Comparison of ENCODE assay signal across 8 cellular contexts in the genomic region with DNA sequence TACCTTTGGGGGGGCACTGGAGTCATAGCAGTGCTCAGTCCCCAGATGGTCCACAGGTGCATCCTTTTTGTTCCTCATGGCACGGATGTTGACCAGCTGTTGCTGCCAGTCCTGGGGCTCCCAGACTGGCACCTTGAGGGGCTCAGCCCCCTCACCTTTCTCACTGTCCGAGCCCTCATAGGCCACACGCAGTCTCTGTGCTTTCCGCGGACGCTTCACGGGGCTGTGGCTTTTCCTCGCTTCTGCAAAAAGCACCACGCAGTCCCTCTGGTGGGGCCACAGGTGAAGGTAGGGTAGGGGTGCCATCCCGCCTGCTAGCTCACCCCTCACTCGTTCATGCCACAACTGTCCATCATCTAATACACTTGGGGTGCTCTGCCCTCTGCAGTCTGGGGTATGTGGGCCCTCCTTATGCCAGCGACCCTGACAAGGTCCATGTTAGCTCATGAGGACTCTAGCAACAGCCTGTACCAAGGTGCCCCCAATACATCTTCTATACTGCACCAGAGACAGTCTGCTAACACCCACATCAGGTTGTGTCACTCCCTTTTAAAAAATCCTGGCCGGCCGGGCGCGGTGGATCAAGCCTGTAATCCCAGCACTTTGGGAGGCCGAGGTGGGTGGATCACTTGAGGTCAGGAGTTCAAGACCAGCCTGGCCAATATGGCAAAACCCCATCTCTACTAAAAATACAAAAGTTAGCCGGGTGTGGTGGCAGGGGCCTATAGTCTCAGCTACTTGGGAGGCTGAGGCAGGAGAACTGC. TPM values are rescaled to one million over a fixed set of nuclear protein-coding genes. Genes with fewer than 3 reads are reported as not detected.
DNase-seq lines count a peak whose midpoint lies in the region; ATAC-seq and TF ChIP-seq lines count a peak whose summit lies in the region.

No MANE protein-coding gene starts in this region.

- no peak for TF ChIP-seq POLR2A in prostate gland (IDR thresholded peaks at IDR 0.05)

- H3K27me3 ChIP-seq in DOHH2 (ENCODE audit: control insufficient read depth, low read length) (no peaks in the 10 kb centered on the region), MM.1S (replicated peaks; ENCODE audit: insufficient read depth, low read length) (no peaks in the 10 kb centered on the region), psoas muscle (ENCODE audit: insufficient read depth in 3 of 3, low read length in 2 of 3) (no peaks in the 10 kb centered on the region), prostate gland (replicated peaks; ENCODE audit: insufficient read depth) (no peaks in the 10 kb centered on the region)

- H2AFZ ChIP-seq in MM.1S (ENCODE audit: low read length), result no peak overlapping the region

- no peak for ATAC-seq in effector memory CD8-positive, alpha-beta T cell (replicated peaks)
- no peak for ATAC-seq in psoas muscle

- no peaks in the 10 kb centered on the region for H4K20me1 ChIP-seq in DOHH2 (ENCODE audit: control insufficient read depth, insufficient read depth, low read depth, low read length)
- no peaks in the 10 kb centered on the region for H4K20me1 ChIP-seq in MM.1S (ENCODE audit: insufficient read depth, low read length)

- no peaks in the 10 kb centered on the region for H3K9me3 ChIP-seq in DOHH2 (ENCODE audit: control insufficient read depth, insufficient read depth, low read length)
- H3K9me3 ChIP-seq in MM.1S (replicated peaks; ENCODE audit: insufficient read depth, low read length), result no peaks in the 10 kb centered on the region
- no peaks in the 10 kb centered on the region for H3K9me3 ChIP-seq in psoas muscle
- no peaks in the 10 kb centered on the region for H3K9me3 ChIP-seq in prostate gland

- H3K4me3 ChIP-seq in DOHH2 (ENCODE audit: low read length) (peak overlapping the region; percentile 96), MM.1S (ENCODE audit: low read length) (no peak overlapping the region), psoas muscle (peak overlapping the region; percentile 80), prostate gland (no peak overlapping the region)

- H3K9me2 ChIP-seq in DOHH2 (replicated peaks; ENCODE audit: control insufficient read depth, low read length) (no peaks in the 10 kb centered on the region), MM.1S (replicated peaks; ENCODE audit: insufficient read depth, low read length) (no peaks in the 10 kb centered on the region)

- H3K4me1 ChIP-seq in DOHH2 (ENCODE audit: control insufficient read depth, low read length), result peaks cover 30% of the 10 kb centered on the region
- peaks cover 4% of the 10 kb centered on the region for H3K4me1 ChIP-seq in MM.1S (ENCODE audit: low read length)
- H3K4me1 ChIP-seq in psoas muscle, result peaks cover 20% of the 10 kb centered on the region
- H3K4me1 ChIP-seq in prostate gland (replicated peaks), result peaks cover 9% of the 10 kb centered on the region

- H3K27ac ChIP-seq in DOHH2 (ENCODE audit: low read depth, low read length) (no peak overlapping the region), MM.1S (ENCODE audit: low read length) (no peak overlapping the region), psoas muscle (no peak overlapping the region), prostate gland (peak overlapping the region in 1 of 2 donors; percentile 66)

- H3K79me2 ChIP-seq in DOHH2 (ENCODE audit: control insufficient read depth, low read length) (peaks cover 28% of the 10 kb centered on the region), MM.1S (ENCODE audit: low read length) (peaks cover 25% of the 10 kb centered on the region)

- H3K27me3 Mint-ChIP-seq in effector memory CD8-positive, alpha-beta T cell, result no peaks in the 10 kb centered on the region

- DNase-seq in MM.1S (no peak), psoas muscle (no peak), DMS 273 treated with DMSO at 0.1 percent for 48 hours (lab: John Stamatoyannopoulos, UW) (no peak), NCI-H2196 treated with DMSO at 0.1 percent for 48 hours (lab: John Stamatoyannopoulos, UW; ENCODE audit: unreplicated experiment) (no peak), prostate gland (ENCODE audit: low spot score) (no peak), medulla oblongata (ENCODE audit: extremely low spot score) (no peak)
- DNase-seq in effector memory CD8-positive, alpha-beta T cell, result no peak

- peaks cover 15% of the 10 kb centered on the region in 2 donors for H3K4me1 Mint-ChIP-seq in effector memory CD8-positive, alpha-beta T cell (ENCODE audit: low read depth in 2 of 2)

- peaks cover 12% of the 10 kb centered on the region for H3K36me3 ChIP-seq in DOHH2 (ENCODE audit: control insufficient read depth, low read length)
- H3K36me3 ChIP-seq in MM.1S (replicated peaks; ENCODE audit: insufficient read depth, low read length), result no peaks in the 10 kb centered on the region
- peaks cover 0 to 14% of the 10 kb centered on the region in 2 donors for H3K36me3 ChIP-seq in psoas muscle (ENCODE audit: insufficient read depth in 1 of 2, low read depth in 1 of 2)
- H3K36me3 ChIP-seq in prostate gland, result no peaks in the 10 kb centered on the region

- 81 to 85% (median 81%) methylated on average over 18 of the region's 18 CpGs for WGBS in psoas muscle, 3 donors
- 89% methylated on average over 18 of the region's 18 CpGs for WGBS in prostate gland

- no peak overlapping the region for H3K9ac ChIP-seq in MM.1S (ENCODE audit: low read length)

- H3F3A ChIP-seq in DOHH2 (ENCODE audit: control insufficient read depth, insufficient read depth), result no peaks in the 10 kb centered on the region
- no peaks in the 10 kb centered on the region for H3F3A ChIP-seq in MM.1S (ENCODE audit: insufficient read depth, low read length)

- TF ChIP-seq CTCF in DOHH2 (IDR thresholded peaks at IDR 0.05; ENCODE audit: low read depth, low read length, poor library complexity, severe bottlenecking) (no peak), MM.1S (IDR thresholded peaks at IDR 0.05; ENCODE audit: low read length) (no peak), psoas muscle (IDR thresholded peaks at IDR 0.05) (no peak), prostate gland (IDR thresholded peaks at IDR 0.05) (no peak)

- no peak overlapping the region for H3K27ac Mint-ChIP-seq in effector memory CD8-positive, alpha-beta T cell

- peak overlapping the region; percentile 89 to 90 for H3K4me3 Mint-ChIP-seq in effector memory CD8-positive, alpha-beta T cell

- H3K36me3 Mint-ChIP-seq in effector memory CD8-positive, alpha-beta T cell (ENCODE audit: insufficient read depth), result peaks cover 6% of the 10 kb centered on the region

- peak overlapping the region; percentile 100 for H3K4me2 ChIP-seq in DOHH2 (ENCODE audit: low read length)
- peak overlapping the region; percentile 88; the same call in 1 of the 2 replicates for H3K4me2 ChIP-seq in MM.1S (ENCODE audit: low read depth, low read length)

- H3K9me3 Mint-ChIP-seq in effector memory CD8-positive, alpha-beta T cell, result no peaks in the 10 kb centered on the region

- intact Hi-C loops in psoas muscle (cut with DNase I) (no loop called here), prostate gland (cut with DNase I) (no loop called here)

RNA-seq across cellular contexts. Expression of a gene that starts 1.3 kb away (rescaled TPM):
- total RNA-seq in psoas muscle, result 10 to 100 TPM in 1 of 4 donors, 1 to 10 TPM in 3; 3.1 to 11.9 (median 4.8) TPM
- 10 to 100 TPM in 2 of 3 donors, 1 to 10 TPM in 1; 8.0 to 17.7 (median 16.8) TPM for polyA plus RNA-seq in psoas muscle
- 10 to 100 TPM; 16.4 to 24.9 TPM for total RNA-seq in prostate gland

RNA-seq across cellular contexts. Expression of a gene that starts 1.5 kb away (rescaled TPM):
- total RNA-seq in psoas muscle (10 to 100 TPM; 60.8 to 89.9 (median 73.8) TPM), prostate gland (100 to 1,000 TPM in 1 of 2 donors, 10 to 100 TPM in 1; 86.3 to 168 TPM)
- 10 to 100 TPM; 27.8 to 43.0 (median 29.7) TPM for polyA plus RNA-seq in psoas muscle

RNA-seq across cellular contexts. Expression of a gene that starts 19.6 kb away (rescaled TPM):
- total RNA-seq in psoas muscle (100 to 1,000 TPM in 1 of 4 donors, 10 to 100 TPM in 3; 61.6 to 156 (median 90.4) TPM), prostate gland (100 to 1,000 TPM; 118 to 170 TPM)
- 10 to 100 TPM; 76.4 to 90.8 (median 86.2) TPM for polyA plus RNA-seq in psoas muscle

RNA-seq across cellular contexts. Expression of a gene that starts 26.7 kb away (rescaled TPM):
- total RNA-seq in psoas muscle, result under 1 TPM in 1 of 4 donors, not detected in 3; 0.66 TPM
- under 1 TPM in 2 of 3 donors, not detected in 1; 0.14 to 0.43 TPM for polyA plus RNA-seq in psoas muscle
- total RNA-seq in prostate gland, result 1 to 10 TPM; 1.8 to 3.6 TPM

RNA-seq across cellular contexts. Expression of a gene that starts 36.7 kb away (rescaled TPM):
- total RNA-seq in psoas muscle (10 to 100 TPM; 27.4 to 46.6 (median 44.8) TPM), prostate gland (10 to 100 TPM; 30.7 to 74.3 TPM)
- polyA plus RNA-seq in psoas muscle, result 10 to 100 TPM; 35.6 to 58.8 (median 51.9) TPM

Comparison
In these comparisons a context has a peak if more than half of its experiments do, and no peak if none do; other contexts are left out.
1. H3K4me3 ChIP-seq: peak in DOHH2 (single experiment) and psoas muscle (single experiment); none in MM.1S (single experiment) and prostate gland (0 of 2).